In the genomic region with DNA sequence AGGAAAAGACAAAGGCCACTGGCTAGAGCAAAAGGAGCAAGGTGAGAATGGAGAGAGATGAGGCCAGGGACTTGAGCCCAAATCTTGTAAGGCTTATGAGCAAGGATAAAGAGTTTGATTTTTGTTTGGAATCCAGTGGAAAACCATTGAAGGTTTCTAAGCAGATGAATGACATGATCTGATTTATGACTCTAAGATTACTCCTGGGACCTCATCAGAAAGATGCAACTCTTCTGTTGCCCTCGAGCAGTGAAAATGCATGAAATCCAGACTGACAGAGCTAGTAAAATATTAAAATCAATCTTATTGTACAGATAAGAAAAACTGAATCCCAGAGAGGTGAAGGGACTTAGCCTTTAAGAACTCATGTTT, we compare ENCODE assay signal across 9 cellular contexts. TPM values are rescaled to one million over a fixed set of nuclear protein-coding genes. Genes with fewer than 3 reads are reported as not detected.
DNase-seq lines count a peak whose midpoint lies in the region; ATAC-seq, FAIRE-seq and TF ChIP-seq lines count a peak whose summit lies in the region.
"Had no signal": no experiment of that assay in that cellular context is flagged by ENCODE, and none has a peak within 500 bp of the region (broad histone marks: within the 10 kb centered on the region; RNA-seq: fewer than 3 reads in every experiment).

No MANE protein-coding gene starts in this region.

- H3K27ac Mint-ChIP-seq in T-helper 2 cell treated with Interferon-gamma antibody and Interleukin-4, amounts not matched to agents 5 μg/mL and 100 μg/mL, for 36 hours, result peak overlapping the region; percentile 96
- H3K27ac Mint-ChIP-seq in activated naive CD8-positive, alpha-beta T cell treated with anti-CD3 and anti-CD28 coated beads for 36 hours, result peak overlapping the region; percentile 97

- H3K4me1 ChIP-seq in keratinocyte (ENCODE audit: control insufficient read depth, extremely low read depth, insufficient read depth, low read length), result peaks cover 11% of the 10 kb centered on the region
- H3K4me1 ChIP-seq in suprapubic skin, result peaks cover 44% of the 10 kb centered on the region

- peak overlapping the region; percentile 89 for H3K9ac ChIP-seq in keratinocyte (ENCODE audit: control insufficient read depth, extremely low read depth, insufficient read depth, low read length)

- no peak for TF ChIP-seq CTCF in keratinocyte (optimal IDR thresholded peaks at IDR 0.05 in 1 of 3, IDR thresholded peaks at IDR 0.05 in 1 of 3, conservative IDR thresholded peaks at IDR 0.05 in 1 of 3; ENCODE audit: extremely low read depth in 1 of 3, insufficient read depth in 2 of 3, low read length in 3 of 3)
- TF ChIP-seq CTCF in suprapubic skin (IDR thresholded peaks at IDR 0.05), result no peak

- H3K4me3 ChIP-seq in keratinocyte (ENCODE audit: control insufficient read depth in 2 of 3, extremely low read depth in 1 of 3, insufficient read depth in 2 of 3, low read depth in 1 of 3, low read length in 3 of 3) (peak overlapping the region; percentile 77 to 94 (median 91)), suprapubic skin (peak overlapping the region; percentile 56)

- H3K36me3 ChIP-seq in keratinocyte (ENCODE audit: control insufficient read depth in 2 of 2, extremely low read depth in 1 of 2, insufficient read depth in 2 of 2, low read length in 2 of 2), result no peaks in the 10 kb centered on the region
- H3K36me3 ChIP-seq in suprapubic skin, result no peaks in the 10 kb centered on the region

- 16% methylated on average over 1 of the region's 1 CpG for WGBS in suprapubic skin

- peak overlapping the region; percentile 94 for H3K4me3 Mint-ChIP-seq in T-helper 2 cell treated with Interferon-gamma antibody and Interleukin-4, amounts not matched to agents 5 μg/mL and 100 μg/mL, for 36 hours
- peak overlapping the region; percentile 98 for H3K4me3 Mint-ChIP-seq in activated naive CD8-positive, alpha-beta T cell treated with anti-CD3 and anti-CD28 coated beads for 36 hours

- no peak for ATAC-seq in GM18505 (IDR thresholded peaks at IDR 0.05; ENCODE audit: unreplicated experiment)

- peak overlapping the region; percentile 90 for H2AFZ ChIP-seq in keratinocyte (ENCODE audit: control insufficient read depth, low read length)

- H3K79me2 ChIP-seq in keratinocyte (ENCODE audit: control insufficient read depth, insufficient read depth, low read length), result peaks cover 54% of the 10 kb centered on the region

- FAIRE-seq in keratinocyte (lab: Jason Lieb, UNC), result no peak
- FAIRE-seq: colon had no signal

- no peak for DNase-seq in T-helper 2 cell treated with Interferon-gamma antibody and Interleukin-4, amounts not matched to agents 5 μg/mL and 100 μg/mL, for 36 hours (ENCODE audit: low spot score)
- DNase-seq in T-helper 2 cell, result no peak
- DNase-seq in activated naive CD8-positive, alpha-beta T cell treated with anti-CD3 and anti-CD28 coated beads for 36 hours, result no peak
- DNase-seq in keratinocyte (ENCODE audit: low read depth, low spot score), result no peak
- DNase-seq in suprapubic skin (ENCODE audit: low spot score in 2 of 2), result no peak
- no peak for DNase-seq in stimulated activated CD4-positive, alpha-beta T cell treated with anti-CD3 and anti-CD28 coated beads, Interleukin-2, amount 100 ng/mL, for 24 hours
- DNase-seq in DMS153 (lab: John Stamatoyannopoulos, UW), result no peak

- peaks cover 30% of the 10 kb centered on the region for H3K4me1 Mint-ChIP-seq in T-helper 2 cell treated with Interferon-gamma antibody and Interleukin-4, amounts not matched to agents 5 μg/mL and 100 μg/mL, for 36 hours (ENCODE audit: low read depth)
- H3K4me1 Mint-ChIP-seq in activated naive CD8-positive, alpha-beta T cell treated with anti-CD3 and anti-CD28 coated beads for 36 hours, result peaks cover 37% of the 10 kb centered on the region

- TF ChIP-seq POLR2A in suprapubic skin (IDR thresholded peaks at IDR 0.05), result no peak
- no peak for TF ChIP-seq POLR2A in GM18505 (IDR thresholded peaks at IDR 0.05; ENCODE audit: borderline replicate concordance, extremely low read depth, insufficient read depth, insufficient read length)

- dilution Hi-C loops in keratinocyte (cut with MboI; ENCODE audit: extremely low pct_ligation_motif_present, low sequenced_read_pairs), result no loop called here

- H3K9me3 Mint-ChIP-seq in T-helper 2 cell treated with Interferon-gamma antibody and Interleukin-4, amounts not matched to agents 5 μg/mL and 100 μg/mL, for 36 hours, result no peaks in the 10 kb centered on the region
- H3K9me3 Mint-ChIP-seq in activated naive CD8-positive, alpha-beta T cell treated with anti-CD3 and anti-CD28 coated beads for 36 hours, result no peaks in the 10 kb centered on the region

- H3K27me3 ChIP-seq in keratinocyte (ENCODE audit: control insufficient read depth, extremely low read depth, insufficient read depth, low read length) (no peaks in the 10 kb centered on the region), suprapubic skin (no peaks in the 10 kb centered on the region)

- H3K27me3 Mint-ChIP-seq in T-helper 2 cell treated with Interferon-gamma antibody and Interleukin-4, amounts not matched to agents 5 μg/mL and 100 μg/mL, for 36 hours (ENCODE audit: low read depth), result no peaks in the 10 kb centered on the region
- no peaks in the 10 kb centered on the region for H3K27me3 Mint-ChIP-seq in activated naive CD8-positive, alpha-beta T cell treated with anti-CD3 and anti-CD28 coated beads for 36 hours

- H3K9me1 ChIP-seq in keratinocyte (ENCODE audit: control insufficient read depth, extremely low read depth, insufficient read depth, low read length), result peaks cover 4% of the 10 kb centered on the region

- H3K36me3 Mint-ChIP-seq in T-helper 2 cell treated with Interferon-gamma antibody and Interleukin-4, amounts not matched to agents 5 μg/mL and 100 μg/mL, for 36 hours (ENCODE audit: low read depth), result peaks cover 5% of the 10 kb centered on the region
- peaks cover 9% of the 10 kb centered on the region for H3K36me3 Mint-ChIP-seq in activated naive CD8-positive, alpha-beta T cell treated with anti-CD3 and anti-CD28 coated beads for 36 hours

- TF ChIP-seq EP300 in suprapubic skin (IDR thresholded peaks at IDR 0.05), result no peak

- H3K27ac ChIP-seq in keratinocyte (ENCODE audit: control insufficient read depth, insufficient read depth, low read length) (peak overlapping the region; percentile 72), suprapubic skin (no peak overlapping the region)

- no peaks in the 10 kb centered on the region for H3K9me3 ChIP-seq in keratinocyte (ENCODE audit: control insufficient read depth, low read depth, low read length)
- no peaks in the 10 kb centered on the region for H3K9me3 ChIP-seq in suprapubic skin

- no peaks in the 10 kb centered on the region for H4K20me1 ChIP-seq in keratinocyte (ENCODE audit: control insufficient read depth, extremely low read depth, insufficient read depth, low read length)

- H3K4me2 ChIP-seq in keratinocyte (ENCODE audit: control insufficient read depth, extremely low read depth, insufficient read depth, low read depth, low read length), result peak overlapping the region; percentile 91

RNA-seq across cellular contexts. Expression of a gene that starts 0.7 kb away (rescaled TPM):
- 10 to 100 TPM; 14.1 to 17.2 TPM for total RNA-seq in activated naive CD8-positive, alpha-beta T cell treated with anti-CD3 and anti-CD28 coated beads for 36 hours
- polyA plus RNA-seq in keratinocyte, result 35.8 to 49.0 TPM (median 43.4 TPM) in 3 replicates
- 14.0 TPM for polyA plus RNA-seq in keratinocyte (2011; ENCODE audit: low read depth)
- 6.6 and 18.5 TPM in 2 replicates for polyA plus RNA-seq in keratinocyte (2011; cell fraction: cytosol; rRNA removed)
- polyA plus RNA-seq in keratinocyte (2011; cell fraction: nucleus; rRNA removed), result 41.8 and 55.3 TPM in 2 replicates
- polyA plus RNA-seq in keratinocyte (2012; ENCODE audit: low replicate concordance), result 14.9 and 25.7 TPM in 2 replicates
- 30.1 to 97.2 TPM (median 89.8 TPM) in 3 replicates for polyA minus RNA-seq in keratinocyte
- 24.6 TPM for polyA minus RNA-seq in keratinocyte (2011; cell fraction: cytosol; rRNA and poly(A)+ RNA removed)
- polyA minus RNA-seq in keratinocyte (2011; cell fraction: nucleus; rRNA and poly(A)+ RNA removed), result 123 and 172 TPM in 2 replicates
- total RNA-seq in suprapubic skin, result 10 to 100 TPM; 32.9 to 48.4 (median 39.9) TPM

RNA-seq across cellular contexts. Expression of a gene that starts 0.7 kb away (rescaled TPM):
- 10 to 100 TPM; 24.8 to 28.9 TPM for total RNA-seq in activated naive CD8-positive, alpha-beta T cell treated with anti-CD3 and anti-CD28 coated beads for 36 hours
- polyA plus RNA-seq in keratinocyte, result 16.3 to 18.3 TPM (median 16.3 TPM) in 3 replicates
- polyA plus RNA-seq in keratinocyte (2011; ENCODE audit: low read depth), result 16.5 TPM
- 11.5 and 15.5 TPM in 2 replicates for polyA plus RNA-seq in keratinocyte (2011; cell fraction: cytosol; rRNA removed)
- 15.3 and 16.6 TPM in 2 replicates for polyA plus RNA-seq in keratinocyte (2011; cell fraction: nucleus; rRNA removed)
- 15.3 and 16.1 TPM in 2 replicates for polyA plus RNA-seq in keratinocyte (2012; ENCODE audit: low replicate concordance)
- polyA minus RNA-seq in keratinocyte, result 4.2 to 30.7 TPM (median 30.6 TPM) in 3 replicates
- 16.7 TPM for polyA minus RNA-seq in keratinocyte (2011; cell fraction: cytosol; rRNA and poly(A)+ RNA removed)
- polyA minus RNA-seq in keratinocyte (2011; cell fraction: nucleus; rRNA and poly(A)+ RNA removed), result 8.3 and 16.1 TPM in 2 replicates
- total RNA-seq in suprapubic skin, result 10 to 100 TPM in 3 of 4 donors, 1 to 10 TPM in 1; 7.8 to 13.3 (median 11.5) TPM
